Comparison of ENCODE assay signal across 9 cellular contexts in the genomic region with DNA sequence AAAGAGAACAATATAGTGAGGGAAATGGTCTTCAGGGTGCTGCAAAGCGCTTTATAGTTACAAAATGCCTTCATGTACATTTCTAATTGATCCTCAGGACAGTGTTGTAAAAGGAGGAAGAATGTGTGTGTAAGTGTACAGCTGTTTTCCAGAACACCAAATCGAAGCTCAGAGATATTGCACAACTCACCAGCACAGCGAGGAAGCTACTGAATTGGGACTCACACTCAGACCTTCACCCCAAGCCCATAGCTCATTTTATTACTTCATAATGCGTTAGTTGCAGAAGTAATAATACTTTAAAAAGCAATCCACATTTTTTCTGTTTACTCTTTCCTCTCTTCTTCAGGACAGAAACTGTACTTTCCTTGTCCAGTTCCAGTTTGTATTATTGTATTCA.
DNase-seq lines count a peak whose midpoint lies in the region; ATAC-seq, FAIRE-seq and TF ChIP-seq lines count a peak whose summit lies in the region.
"Had no signal": no experiment of that assay in that cellular context is flagged by ENCODE, and none has a peak within 500 bp of the region (broad histone marks: within the 10 kb centered on the region; RNA-seq: fewer than 3 reads in every experiment).

No MANE protein-coding gene starts in this region.

- H2AFZ ChIP-seq in keratinocyte (ENCODE audit: control insufficient read depth, low read length) (no peak overlapping the region), smooth muscle cell (ENCODE audit: low read depth) (peak overlapping the region; percentile 33)

- H3K4me2 ChIP-seq in keratinocyte (ENCODE audit: control insufficient read depth, extremely low read depth, insufficient read depth, low read depth, low read length) (no peak overlapping the region), smooth muscle cell (peak overlapping the region; percentile 71)

- no peak for ATAC-seq in WTC11

- CTCF ChIA-PET in WTC11 (lab: Charles Lee) = interaction anchor here (0.6 to 4.9 kb wide), 13 partner anchors 11 to 596 kb away, joined by 3 to 34 read pairs (median 4); no protein-coding TSS in a partner anchor

- H3K4me3 Mint-ChIP-seq in HFFc6 (no peak overlapping the region), WTC11 (no peak overlapping the region)

- dilution Hi-C loops in keratinocyte (cut with MboI; ENCODE audit: extremely low pct_ligation_motif_present, low sequenced_read_pairs) = no loop called here

- H3K27me3 ChIP-seq in keratinocyte (ENCODE audit: control insufficient read depth, extremely low read depth, insufficient read depth, low read length) (no peaks in the 10 kb centered on the region), smooth muscle cell (ENCODE audit: low read depth) (no peaks in the 10 kb centered on the region)

- H4K20me1 ChIP-seq in keratinocyte (ENCODE audit: control insufficient read depth, extremely low read depth, insufficient read depth, low read length) (no peaks in the 10 kb centered on the region), smooth muscle cell (ENCODE audit: low read depth) (no peaks in the 10 kb centered on the region)

- no peaks in the 10 kb centered on the region for H3K9me1 ChIP-seq in keratinocyte (ENCODE audit: control insufficient read depth, extremely low read depth, insufficient read depth, low read length)

- peak overlapping the region; percentile 26 for H3K9ac ChIP-seq in keratinocyte (ENCODE audit: control insufficient read depth, extremely low read depth, insufficient read depth, low read length)
- H3K9ac ChIP-seq in smooth muscle cell (ENCODE audit: low read depth) = peak overlapping the region; percentile 18

- H3K9me3 Mint-ChIP-seq in HFFc6 (no peaks in the 10 kb centered on the region), WTC11 (no peaks in the 10 kb centered on the region)

- WGBS in smooth muscle cell (ENCODE audit: low lambda C conversion rate) = 25% methylated on average over 4 of the region's 4 CpGs

- no peaks in the 10 kb centered on the region for H3K36me3 Mint-ChIP-seq in HFFc6 (ENCODE audit: low read depth)
- H3K36me3 Mint-ChIP-seq in WTC11 = no peaks in the 10 kb centered on the region

- H3K36me3 ChIP-seq in keratinocyte (ENCODE audit: control insufficient read depth in 2 of 2, extremely low read depth in 1 of 2, insufficient read depth in 2 of 2, low read length in 2 of 2) = no peaks in the 10 kb centered on the region
- no peaks in the 10 kb centered on the region for H3K36me3 ChIP-seq in smooth muscle cell (ENCODE audit: low read depth)

- H3K27ac Mint-ChIP-seq in HFFc6 = peak overlapping the region; percentile 34; the same call in 1 of the 2 replicates
- peak overlapping the region; percentile 80 for H3K27ac Mint-ChIP-seq in WTC11

- no peak for TF ChIP-seq CTCF in HFFc6 (IDR thresholded peaks at IDR 0.05)
- no peak for TF ChIP-seq CTCF in WTC11 (IDR thresholded peaks at IDR 0.05)
- TF ChIP-seq CTCF in keratinocyte (optimal IDR thresholded peaks at IDR 0.05 in 1 of 3, IDR thresholded peaks at IDR 0.05 in 1 of 3, conservative IDR thresholded peaks at IDR 0.05 in 1 of 3; ENCODE audit: extremely low read depth in 1 of 3, insufficient read depth in 2 of 3, low read length in 3 of 3) = no peak
- no peak for TF ChIP-seq CTCF in smooth muscle cell (IDR thresholded peaks at IDR 0.05; ENCODE audit: borderline replicate concordance, insufficient read depth, poor library complexity, severe bottlenecking)

- H3K4me1 ChIP-seq in keratinocyte (ENCODE audit: control insufficient read depth, extremely low read depth, insufficient read depth, low read length) = peaks cover 55% of the 10 kb centered on the region
- H3K4me1 ChIP-seq in smooth muscle cell (ENCODE audit: low read depth) = peaks cover 88% of the 10 kb centered on the region

- peak; percentile 57 for FAIRE-seq in keratinocyte (lab: Jason Lieb, UNC)

- no peak overlapping the region for H3K4me3 ChIP-seq in keratinocyte (ENCODE audit: control insufficient read depth in 2 of 3, extremely low read depth in 1 of 3, insufficient read depth in 2 of 3, low read depth in 1 of 3, low read length in 3 of 3)
- no peak overlapping the region for H3K4me3 ChIP-seq in smooth muscle cell

- POLR2A ChIA-PET in WTC11 (lab: Charles Lee) = no interaction called here

- H3K79me2 ChIP-seq in keratinocyte (ENCODE audit: control insufficient read depth, insufficient read depth, low read length) = no peaks in the 10 kb centered on the region
- peaks cover 4% of the 10 kb centered on the region for H3K79me2 ChIP-seq in smooth muscle cell (ENCODE audit: low read depth)

- H3K27me3 Mint-ChIP-seq in HFFc6 (ENCODE audit: insufficient read depth) (no peaks in the 10 kb centered on the region; the same call in 1 of the 2 replicates), WTC11 (ENCODE audit: low read depth) (no peaks in the 10 kb centered on the region; the same call in 1 of the 2 replicates)

- H3F3A ChIP-seq in smooth muscle cell (ENCODE audit: low read depth) = peaks cover 46% of the 10 kb centered on the region

- H3K27ac ChIP-seq in keratinocyte (ENCODE audit: control insufficient read depth, insufficient read depth, low read length) = peak overlapping the region; percentile 21
- H3K27ac ChIP-seq in smooth muscle cell (ENCODE audit: low read depth) = peak overlapping the region; percentile 94

- H3K4me1 Mint-ChIP-seq in HFFc6 (ENCODE audit: low read depth) (peaks cover 82% of the 10 kb centered on the region), WTC11 (peaks cover 86% of the 10 kb centered on the region)

- H3K9me3 ChIP-seq in keratinocyte (ENCODE audit: control insufficient read depth, low read depth, low read length) (no peaks in the 10 kb centered on the region), smooth muscle cell (replicated peaks; ENCODE audit: low read depth) (no peaks in the 10 kb centered on the region)

- DNase-seq in HFFc6 = no peak
- no peak for DNase-seq in WTC11 (ENCODE audit: low spot score)
- DNase-seq in keratinocyte (ENCODE audit: low read depth, low spot score) = no peak
- no peak for DNase-seq in smooth muscle cell (lab: John Stamatoyannopoulos, UW; ENCODE audit: unreplicated experiment)
- DNase-seq in stimulated activated CD4-positive, alpha-beta T cell treated with anti-CD3 and anti-CD28 coated beads, Interleukin-2, amount 100 ng/mL, for 24 hours = no peak
- no peak for DNase-seq in A172 (ENCODE audit: low spot score)
- DNase-seq in activated gamma-delta T cell (lab: John Stamatoyannopoulos, UW) = no peak
- DNase-seq in NCI-H1092 treated with DMSO at 0.1 percent for 48 hours (lab: John Stamatoyannopoulos, UW) = no peak
- DNase-seq: stimulated activated CD4-positive, alpha-beta T cell treated with anti-CD3 and anti-CD28 coated beads, Interleukin-4, amount 100 ng/mL, for 4 hours had no signal

TF ChIP-seq in WTC11, 78 proteins besides CTCF, POLR2A, EP300 and RAD21:
- TF ChIP-seq RELA (CRISPR knock-in tag; IDR thresholded peaks at IDR 0.05; ENCODE audit: borderline replicate concordance) (no peak), NFE2L1 (CRISPR knock-in tag; IDR thresholded peaks at IDR 0.05) (no peak), NR1H2 (CRISPR knock-in tag; IDR thresholded peaks at IDR 0.05) (no peak), CREB1 (CRISPR knock-in tag; IDR thresholded peaks at IDR 0.05) (no peak), MXD4 (CRISPR knock-in tag; IDR thresholded peaks at IDR 0.05; ENCODE audit: borderline replicate concordance) (no peak), CDX4 (CRISPR knock-in tag; IDR thresholded peaks at IDR 0.05; ENCODE audit: borderline replicate concordance) (no peak)
- TF ChIP-seq, protein P1, sequence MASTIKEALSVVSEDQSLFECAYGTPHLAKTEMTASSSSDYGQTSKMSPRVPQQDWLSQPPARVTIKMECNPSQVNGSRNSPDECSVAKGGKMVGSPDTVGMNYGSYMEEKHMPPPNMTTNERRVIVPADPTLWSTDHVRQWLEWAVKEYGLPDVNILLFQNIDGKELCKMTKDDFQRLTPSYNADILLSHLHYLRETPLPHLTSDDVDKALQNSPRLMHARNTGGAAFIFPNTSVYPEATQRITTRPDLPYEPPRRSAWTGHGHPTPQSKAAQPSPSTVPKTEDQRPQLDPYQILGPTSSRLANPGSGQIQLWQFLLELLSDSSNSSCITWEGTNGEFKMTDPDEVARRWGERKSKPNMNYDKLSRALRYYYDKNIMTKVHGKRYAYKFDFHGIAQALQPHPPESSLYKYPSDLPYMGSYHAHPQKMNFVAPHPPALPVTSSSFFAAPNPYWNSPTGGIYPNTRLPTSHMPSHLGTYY (CRISPR knock-in tag; IDR thresholded peaks at IDR 0.05) = no peak
